1 cellular context compared by ENCODE assay signal in the genomic region with DNA sequence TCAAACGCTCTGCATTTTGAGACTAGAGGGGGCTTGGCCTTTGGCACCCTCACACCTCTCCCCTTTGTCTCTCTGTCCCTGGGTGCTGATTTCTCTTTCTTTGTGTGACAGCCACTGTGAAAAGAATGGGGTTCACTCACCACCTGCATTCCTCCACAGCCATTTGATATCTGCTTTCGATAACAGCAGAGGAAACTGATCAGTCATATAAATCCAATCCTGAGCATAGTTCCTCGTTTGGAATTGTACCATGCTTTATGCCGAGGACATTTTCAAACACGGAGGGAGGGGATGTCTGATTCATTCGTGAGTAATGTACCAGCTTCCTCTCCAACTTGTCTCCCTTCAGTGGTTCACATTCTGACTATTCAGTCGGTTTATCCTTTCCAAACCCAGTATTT.
A peak's percentile ranks its signal among the peaks of the same experiment; 100 is the strongest.
TF ChIP-seq lines count a peak whose summit lies in the region.

No MANE protein-coding gene starts in this region.

TF ChIP-seq in HCT116, 20 proteins besides CTCF, POLR2A, EP300 and RAD21 (continued from another document):
- TF ChIP-seq, protein P1, sequence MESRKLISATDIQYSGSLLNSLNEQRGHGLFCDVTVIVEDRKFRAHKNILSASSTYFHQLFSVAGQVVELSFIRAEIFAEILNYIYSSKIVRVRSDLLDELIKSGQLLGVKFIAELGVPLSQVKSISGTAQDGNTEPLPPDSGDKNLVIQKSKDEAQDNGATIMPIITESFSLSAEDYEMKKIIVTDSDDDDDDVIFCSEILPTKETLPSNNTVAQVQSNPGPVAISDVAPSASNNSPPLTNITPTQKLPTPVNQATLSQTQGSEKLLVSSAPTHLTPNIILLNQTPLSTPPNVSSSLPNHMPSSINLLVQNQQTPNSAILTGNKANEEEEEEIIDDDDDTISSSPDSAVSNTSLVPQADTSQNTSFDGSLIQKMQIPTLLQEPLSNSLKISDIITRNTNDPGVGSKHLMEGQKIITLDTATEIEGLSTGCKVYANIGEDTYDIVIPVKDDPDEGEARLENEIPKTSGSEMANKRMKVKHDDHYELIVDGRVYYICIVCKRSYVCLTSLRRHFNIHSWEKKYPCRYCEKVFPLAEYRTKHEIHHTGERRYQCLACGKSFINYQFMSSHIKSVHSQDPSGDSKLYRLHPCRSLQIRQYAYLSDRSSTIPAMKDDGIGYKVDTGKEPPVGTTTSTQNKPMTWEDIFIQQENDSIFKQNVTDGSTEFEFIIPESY (IDR thresholded peaks at IDR 0.05; ENCODE audit: extremely low read depth, insufficient replicate concordance, low read length) = no peak
- no peak for TF ChIP-seq ZNF274 (IDR thresholded peaks at IDR 0.05; ENCODE audit: low read depth, low read length)
- no peak for TF ChIP-seq EZH2 (IDR thresholded peaks at IDR 0.05)
- peak; percentile 68 for TF ChIP-seq SIN3A (IDR thresholded peaks at IDR 0.05; ENCODE audit: low read depth)
- peak; percentile 71 for TF ChIP-seq SRF (IDR thresholded peaks at IDR 0.05; ENCODE audit: low read depth)
- no peak for TF ChIP-seq REST (IDR thresholded peaks at IDR 0.05; ENCODE audit: low read depth)
- peak; percentile 82 for TF ChIP-seq JUND (IDR thresholded peaks at IDR 0.05)
TF ChIP-seq in HCT116: peak in this region for 11.
